ENCODE assay signal across 15 cellular contexts in the genomic region with DNA sequence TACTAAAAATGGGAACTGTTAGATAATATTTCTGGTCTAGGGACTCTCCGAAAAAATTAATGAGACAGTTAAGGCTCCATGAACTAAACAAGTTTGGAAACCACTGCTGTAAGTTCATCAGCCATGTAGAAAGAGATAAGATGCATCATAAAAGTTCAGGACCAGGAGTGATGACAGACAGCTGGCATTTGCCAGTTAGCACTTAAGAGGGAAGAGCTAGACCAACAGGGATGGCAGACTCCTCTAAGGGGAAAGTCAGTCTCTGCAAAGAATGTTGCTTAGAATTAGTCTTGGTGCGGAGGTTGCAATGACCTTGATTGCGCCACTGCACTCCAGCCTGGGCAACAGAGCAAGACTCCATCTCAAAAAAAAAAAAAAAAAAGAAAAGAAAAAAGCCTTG.
DNase-seq lines count a peak whose midpoint lies in the region; ATAC-seq and TF ChIP-seq lines count a peak whose summit lies in the region.
"Had no signal": no experiment of that assay in that cellular context is flagged by ENCODE, and none has a peak within 500 bp of the region (broad histone marks: within the 10 kb centered on the region; RNA-seq: fewer than 3 reads in every experiment).

No MANE protein-coding gene starts in this region.

- H3K4me1 ChIP-seq in right atrium auricular region (no peaks in the 10 kb centered on the region), suprapubic skin (no peaks in the 10 kb centered on the region)

- TF ChIP-seq EP300 in suprapubic skin (IDR thresholded peaks at IDR 0.05) = no peak

- H3K4me1 Mint-ChIP-seq in activated CD8-positive, alpha-beta T cell treated with anti-CD3 and anti-CD28 coated beads, Interleukin-2, amount 10 ng/mL, durations not matched to agents 7 days and 5 days (ENCODE audit: low read depth) = peaks cover 2% of the 10 kb centered on the region
- no peaks in the 10 kb centered on the region for H3K4me1 Mint-ChIP-seq in activated CD8-positive, alpha-beta T cell treated with anti-CD3 and anti-CD28 coated beads for 36 hours (ENCODE audit: low read depth)
- H3K4me1 Mint-ChIP-seq in stimulated activated effector memory CD8-positive, alpha-beta T cell treated with anti-CD3 and anti-CD28 coated beads, Interleukin-12 subunit alpha, Interleukin-12 subunit beta, amount 100 ng/mL, for 72 hours = peaks cover 10% of the 10 kb centered on the region
- H3K4me1 Mint-ChIP-seq: CD14-positive monocyte, GM23338 had no signal

- H3K27ac Mint-ChIP-seq in activated CD8-positive, alpha-beta T cell treated with anti-CD3 and anti-CD28 coated beads, Interleukin-2, amount 10 ng/mL, durations not matched to agents 7 days and 5 days = peak overlapping the region; percentile 20
- no peak overlapping the region for H3K27ac Mint-ChIP-seq in activated CD8-positive, alpha-beta T cell treated with anti-CD3 and anti-CD28 coated beads for 36 hours
- peak overlapping the region; percentile 26 for H3K27ac Mint-ChIP-seq in stimulated activated effector memory CD8-positive, alpha-beta T cell treated with anti-CD3 and anti-CD28 coated beads, Interleukin-12 subunit alpha, Interleukin-12 subunit beta, amount 100 ng/mL, for 72 hours
- H3K27ac Mint-ChIP-seq: CD14-positive monocyte, GM23338 had no signal

- CTCF ChIA-PET in activated CD8-positive, alpha-beta T cell treated with anti-CD3 and anti-CD28 coated beads, Interleukin-2, amount 10 ng/mL, durations not matched to agents 7 days and 5 days (lab: Charles Lee) = no interaction called here
- CTCF ChIA-PET in activated CD8-positive, alpha-beta T cell treated with anti-CD3 and anti-CD28 coated beads for 36 hours (lab: Charles Lee) = no interaction called here

- no peak for TF ChIP-seq CTCF in activated CD8-positive, alpha-beta T cell treated with anti-CD3 and anti-CD28 coated beads for 36 hours (IDR thresholded peaks at IDR 0.05)
- no peak for TF ChIP-seq CTCF in right atrium auricular region (IDR thresholded peaks at IDR 0.05)
- no peak for TF ChIP-seq CTCF in suprapubic skin (IDR thresholded peaks at IDR 0.05)

- H3K27me3 ChIP-seq in right atrium auricular region = no peaks in the 10 kb centered on the region
- no peaks in the 10 kb centered on the region for H3K27me3 ChIP-seq in suprapubic skin
- H3K27me3 ChIP-seq: BLaER1 had no signal

- POLR2A ChIA-PET in activated CD8-positive, alpha-beta T cell treated with anti-CD3 and anti-CD28 coated beads, Interleukin-2, amount 10 ng/mL, durations not matched to agents 7 days and 5 days (lab: Charles Lee) = no interaction called here
- POLR2A ChIA-PET in activated CD8-positive, alpha-beta T cell treated with anti-CD3 and anti-CD28 coated beads for 36 hours (lab: Charles Lee) = no interaction called here

- H3K36me3 Mint-ChIP-seq in activated CD8-positive, alpha-beta T cell treated with anti-CD3 and anti-CD28 coated beads, Interleukin-2, amount 10 ng/mL, durations not matched to agents 7 days and 5 days (ENCODE audit: low read depth) = peaks cover 71% of the 10 kb centered on the region
- peaks cover 12% of the 10 kb centered on the region for H3K36me3 Mint-ChIP-seq in activated CD8-positive, alpha-beta T cell treated with anti-CD3 and anti-CD28 coated beads for 36 hours (ENCODE audit: low read depth)
- H3K36me3 Mint-ChIP-seq in stimulated activated effector memory CD8-positive, alpha-beta T cell treated with anti-CD3 and anti-CD28 coated beads, Interleukin-12 subunit alpha, Interleukin-12 subunit beta, amount 100 ng/mL, for 72 hours = peaks cover 73% of the 10 kb centered on the region
- H3K36me3 Mint-ChIP-seq: CD14-positive monocyte had no signal

- no peak overlapping the region for H3K4me3 ChIP-seq in right atrium auricular region
- no peak overlapping the region for H3K4me3 ChIP-seq in suprapubic skin
- H3K4me3 ChIP-seq: BLaER1, GM23338 had no signal

- intact Hi-C loops in activated CD8-positive, alpha-beta T cell treated with anti-CD3 and anti-CD28 coated beads for 36 hours (cut with micrococcal nuclease) = no loop called here
- intact Hi-C loops in left ventricle myocardium superior (cut with micrococcal nuclease) = no loop called here

- H3K9me3 ChIP-seq in right atrium auricular region = no peaks in the 10 kb centered on the region
- H3K9me3 ChIP-seq in suprapubic skin = no peaks in the 10 kb centered on the region
- H3K9me3 ChIP-seq: BLaER1 had no signal

- no peaks in the 10 kb centered on the region for H3K36me3 ChIP-seq in right atrium auricular region
- H3K36me3 ChIP-seq in suprapubic skin = peaks cover 49% of the 10 kb centered on the region

- H3K9me3 Mint-ChIP-seq in activated CD8-positive, alpha-beta T cell treated with anti-CD3 and anti-CD28 coated beads, Interleukin-2, amount 10 ng/mL, durations not matched to agents 7 days and 5 days (ENCODE audit: insufficient read depth) = no peaks in the 10 kb centered on the region
- H3K9me3 Mint-ChIP-seq in activated CD8-positive, alpha-beta T cell treated with anti-CD3 and anti-CD28 coated beads for 36 hours = no peaks in the 10 kb centered on the region
- H3K9me3 Mint-ChIP-seq in stimulated activated effector memory CD8-positive, alpha-beta T cell treated with anti-CD3 and anti-CD28 coated beads, Interleukin-12 subunit alpha, Interleukin-12 subunit beta, amount 100 ng/mL, for 72 hours = no peaks in the 10 kb centered on the region
- H3K9me3 Mint-ChIP-seq: CD4-positive, alpha-beta memory T cell; GM23338 had no signal

- H3K27ac ChIP-seq in right atrium auricular region (no peak overlapping the region), suprapubic skin (no peak overlapping the region)
- H3K27ac ChIP-seq: BLaER1 had no signal

- no peak for ATAC-seq in activated CD8-positive, alpha-beta T cell treated with anti-CD3 and anti-CD28 coated beads, Interleukin-2, amount 10 ng/mL, durations not matched to agents 7 days and 5 days
- ATAC-seq in activated CD8-positive, alpha-beta T cell treated with anti-CD3 and anti-CD28 coated beads for 36 hours = no peak
- peak; percentile 60 for ATAC-seq in left ventricle myocardium superior
- no peak for ATAC-seq in stimulated activated effector memory CD8-positive, alpha-beta T cell treated with anti-CD3 and anti-CD28 coated beads, Interleukin-12 subunit alpha, Interleukin-12 subunit beta, amount 100 ng/mL, for 72 hours
- ATAC-seq: GM23338 had no signal

- no peak for TF ChIP-seq POLR2A in suprapubic skin (IDR thresholded peaks at IDR 0.05)

- H3K4me3 Mint-ChIP-seq in activated CD8-positive, alpha-beta T cell treated with anti-CD3 and anti-CD28 coated beads, Interleukin-2, amount 10 ng/mL, durations not matched to agents 7 days and 5 days = no peak overlapping the region
- no peak overlapping the region for H3K4me3 Mint-ChIP-seq in activated CD8-positive, alpha-beta T cell treated with anti-CD3 and anti-CD28 coated beads for 36 hours
- no peak overlapping the region for H3K4me3 Mint-ChIP-seq in stimulated activated effector memory CD8-positive, alpha-beta T cell treated with anti-CD3 and anti-CD28 coated beads, Interleukin-12 subunit alpha, Interleukin-12 subunit beta, amount 100 ng/mL, for 72 hours
- H3K4me3 Mint-ChIP-seq: CD14-positive monocyte; CD4-positive, alpha-beta memory T cell; GM23338 had no signal

- H3K27me3 Mint-ChIP-seq in activated CD8-positive, alpha-beta T cell treated with anti-CD3 and anti-CD28 coated beads, Interleukin-2, amount 10 ng/mL, durations not matched to agents 7 days and 5 days (ENCODE audit: low read depth) = no peaks in the 10 kb centered on the region
- H3K27me3 Mint-ChIP-seq in activated CD8-positive, alpha-beta T cell treated with anti-CD3 and anti-CD28 coated beads for 36 hours = no peaks in the 10 kb centered on the region
- H3K27me3 Mint-ChIP-seq: CD4-positive, alpha-beta memory T cell had no signal

- 97% methylated on average over 3 of the region's 3 CpGs for WGBS in suprapubic skin

- no peak for DNase-seq in activated CD8-positive, alpha-beta T cell treated with anti-CD3 and anti-CD28 coated beads, Interleukin-2, amount 10 ng/mL, durations not matched to agents 7 days and 5 days
- no peak for DNase-seq in activated CD8-positive, alpha-beta T cell treated with anti-CD3 and anti-CD28 coated beads for 36 hours
- DNase-seq in left ventricle myocardium superior (no peak), right atrium auricular region (ENCODE audit: low spot score) (no peak), suprapubic skin (ENCODE audit: low spot score in 2 of 2) (no peak), NAMALWA (ENCODE audit: low spot score) (no peak)
- DNase-seq in stimulated activated effector memory CD8-positive, alpha-beta T cell treated with anti-CD3 and anti-CD28 coated beads, Interleukin-12 subunit alpha, Interleukin-12 subunit beta, amount 100 ng/mL, for 72 hours (ENCODE audit: low spot score in 2 of 2) = no peak
- DNase-seq: 8988T; CD4-positive, alpha-beta memory T cell; DMS79 treated with DMSO at 0.1 percent for 48 hours; GF-D8; HCEC 1CT had no signal
